23 cellular contexts compared by ENCODE assay signal in genomic region chrX:107707866-107708265, GRCh38.
DNase-seq lines count a peak whose midpoint lies in the region; ATAC-seq and TF ChIP-seq lines count a peak whose summit lies in the region.
"Had no signal": no experiment of that assay in that cellular context is flagged by ENCODE, and none has a peak within 500 bp of the region (broad histone marks: within the 10 kb centered on the region; RNA-seq: fewer than 3 reads in every experiment).

No MANE protein-coding gene starts in this region.

- no peak for TF ChIP-seq EP300 in sigmoid colon (IDR thresholded peaks at IDR 0.05)
- TF ChIP-seq EP300 in transverse colon (IDR thresholded peaks at IDR 0.05; ENCODE audit: low read depth): no peak

- TF ChIP-seq POLR2A in sigmoid colon (IDR thresholded peaks at IDR 0.05) (no peak), transverse colon (IDR thresholded peaks at IDR 0.05) (no peak)

- H3K4me3 Mint-ChIP-seq in naive B cell: peak overlapping the region in 1 of 8 donors; percentile 49
- H3K4me3 Mint-ChIP-seq: CD4-positive, alpha-beta T cell had no signal

- H3K9me3 Mint-ChIP-seq in naive B cell: peaks cover 0 to 5% (median 0%) of the 10 kb centered on the region in 7 donors
- H3K9me3 Mint-ChIP-seq: CD4-positive, alpha-beta T cell had no signal

- H3K4me1 ChIP-seq in sigmoid colon (peaks cover 0 to 25% (median 7%) of the 10 kb centered on the region in 4 donors), transverse colon (peaks cover 0 to 19% (median 10%) of the 10 kb centered on the region in 4 donors), right cardiac atrium (ENCODE audit: control insufficient read depth, insufficient read depth, low read length) (peaks cover 3% of the 10 kb centered on the region)

- H3K9me3 ChIP-seq in sigmoid colon (no peaks in the 10 kb centered on the region), transverse colon (no peaks in the 10 kb centered on the region), right cardiac atrium (ENCODE audit: control insufficient read depth, low read length) (no peaks in the 10 kb centered on the region)
- H3K9me3 ChIP-seq: A549, MG63 had no signal

- no peaks in the 10 kb centered on the region for H3K36me3 Mint-ChIP-seq in naive B cell

- WGBS in sigmoid colon, 2 donors: 93 to 94% methylated on average over 9 of the region's 9 CpGs
- WGBS in transverse colon (ENCODE audit: low coverage in 1 of 2), 2 donors: 82 to 97% methylated on average over 5 to 9 of the region's 9 CpGs
- WGBS in right cardiac atrium: 96% methylated on average over 9 of the region's 9 CpGs

- TF ChIP-seq CTCF in coronary artery (IDR thresholded peaks at IDR 0.05) (no peak), sigmoid colon (IDR thresholded peaks at IDR 0.05) (no peak), transverse colon (IDR thresholded peaks at IDR 0.05) (no peak)

- H3K27me3 ChIP-seq in sigmoid colon (no peaks in the 10 kb centered on the region), transverse colon (no peaks in the 10 kb centered on the region), right cardiac atrium (ENCODE audit: control insufficient read depth, insufficient read depth) (no peaks in the 10 kb centered on the region)
- H3K27me3 ChIP-seq: MG63 had no signal

- H3K36me3 ChIP-seq in sigmoid colon: no peaks in the 10 kb centered on the region
- no peaks in the 10 kb centered on the region for H3K36me3 ChIP-seq in transverse colon
- H3K36me3 ChIP-seq: MG63 had no signal

- peak; percentile 28 to 73 for DNase-seq in NCI-H526 (lab: John Stamatoyannopoulos, UW)
- peak; percentile 40 for DNase-seq in coronary artery (ENCODE audit: low spot score)
- DNase-seq in naive B cell: no peak
- peak; percentile 34 for DNase-seq in sigmoid colon
- no peak for DNase-seq in transverse colon
- DNase-seq in stimulated activated CD4-positive, alpha-beta T cell treated with anti-CD3 and anti-CD28 coated beads, Interleukin-15, amount 100 ng/mL, for 24 hours: no peak
- DNase-seq in right cardiac atrium: no peak
- DNase-seq: AML-193; CD4-positive, alpha-beta T cell; COR-L47; DMS53; HCEC 1CT; KBM-7; MG63; NCI-H1694; NCI-H2029 treated with DMSO at 0.1 percent for 48 hours; NCI-H446 treated with DMSO at 0.1 percent for 48 hours; NCI-H69; SHP77 had no signal

- peak overlapping the region in 4 of 6 donors; percentile 2 to 99 (median 78) for H3K27ac Mint-ChIP-seq in naive B cell
- H3K27ac Mint-ChIP-seq: CD4-positive, alpha-beta T cell had no signal

- no peaks in the 10 kb centered on the region for H3K27me3 Mint-ChIP-seq in naive B cell
- H3K27me3 Mint-ChIP-seq: CD4-positive, alpha-beta T cell had no signal

- no peak overlapping the region for H3K27ac ChIP-seq in coronary artery
- no peak overlapping the region for H3K27ac ChIP-seq in sigmoid colon
- H3K27ac ChIP-seq in transverse colon: no peak overlapping the region
- H3K27ac ChIP-seq in right cardiac atrium (ENCODE audit: low read length): no peak overlapping the region
- H3K27ac ChIP-seq: A549; BLaER1 treated with 17β-estradiol and CSF1 and Interleukin-3, amounts not matched to agents 10 nM and 100 nM; RWPE1 had no signal

- H3K4me3 ChIP-seq in coronary artery (no peak overlapping the region), sigmoid colon (no peak overlapping the region), transverse colon (no peak overlapping the region), right cardiac atrium (ENCODE audit: low read length) (no peak overlapping the region)
- H3K4me3 ChIP-seq: A549; BLaER1 treated with 17β-estradiol and CSF1 and Interleukin-3, amounts not matched to agents 10 nM and 100 nM; MG63 had no signal

- peaks cover 22 to 34% (median 33%) of the 10 kb centered on the region in 3 donors for H3K4me1 Mint-ChIP-seq in naive B cell

- ATAC-seq in naive B cell (ENCODE audit: low read depth in 2 of 2) (no peak), right cardiac atrium (no peak)
- ATAC-seq: A549, Panc1 had no signal

- intact Hi-C loops in sigmoid colon (cut with DNase I): no loop called here
- intact Hi-C loops in transverse colon (cut with DNase I; ENCODE audit: low total_unique reads): no loop called here
- intact Hi-C loops in right cardiac atrium (cut with DNase I): no loop called here

- in situ Hi-C loops in transverse colon (cut with MboI; ENCODE audit: low pct_ligation_motif_present in 1 of 4, low pct_unique_long_range_greater_than_20kb in 1 of 4, low sequenced_read_pairs in 3 of 4): no loop called here

Comparison
In these comparisons a context has a peak if more than half of its experiments do, and no peak if none do; other contexts are left out.
1. DNase-seq: peak in NCI-H526 (2 of 2), coronary artery (single experiment) and sigmoid colon (single experiment); none in naive B cell (single experiment), transverse colon (single experiment), stimulated activated CD4-positive, alpha-beta T cell treated with anti-CD3 and anti-CD28 coated beads, Interleukin-15, amount 100 ng/mL, for 24 hours (single experiment) and right cardiac atrium (0 of 3).